ENCODE assay signal across 8 cellular contexts in genomic region chr17:44362964-44363612, GRCh38. TPM values are rescaled to one million over a fixed set of nuclear protein-coding genes. Genes with fewer than 3 reads are reported as not detected.
A peak's percentile ranks its signal among the peaks of the same experiment; 100 is the strongest.
DNase-seq lines count a peak whose midpoint lies in the region; ATAC-seq, FAIRE-seq and TF ChIP-seq lines count a peak whose summit lies in the region.

No MANE protein-coding gene starts in this region.

- H3K9me3 ChIP-seq in Karpas-422 (ENCODE audit: low read length), result no peaks in the 10 kb centered on the region
- H3K9me3 ChIP-seq in astrocyte (ENCODE audit: insufficient read depth, low read depth, low read length), result no peaks in the 10 kb centered on the region
- H3K9me3 ChIP-seq in stomach, result no peaks in the 10 kb centered on the region

- no peaks in the 10 kb centered on the region for H3K9me3 Mint-ChIP-seq in astrocyte (ENCODE audit: unreplicated experiment)

- peak overlapping the region; percentile 85 for H3K4me3 Mint-ChIP-seq in astrocyte (ENCODE audit: unreplicated experiment)

- no peak for FAIRE-seq in astrocyte (lab: Jason Lieb, UNC)

- intact Hi-C loops in stomach (cut with DNase I; ENCODE audit: low total_unique reads), result no loop called here

- H3K27ac Mint-ChIP-seq in astrocyte (ENCODE audit: unreplicated experiment), result peak overlapping the region; percentile 53

- TF ChIP-seq CTCF in GM06990 (IDR thresholded peaks at IDR 0.05; ENCODE audit: insufficient read depth, low read length, poor library complexity, severe bottlenecking) (peak; percentile 8), astrocyte (IDR thresholded peaks at IDR 0.05; ENCODE audit: insufficient read depth, low read depth, low read length) (no peak), stomach (IDR thresholded peaks at IDR 0.05) (no peak)

- no peak overlapping the region for H3K27ac ChIP-seq in Karpas-422 (ENCODE audit: low read length)
- H3K27ac ChIP-seq in astrocyte (ENCODE audit: low read depth, low read length), result peak overlapping the region; percentile 3
- H3K27ac ChIP-seq in stomach, result peak overlapping the region in 2 of 5 donors; percentile 10 to 77

- H3K27me3 ChIP-seq in GM06990 (replicated peaks; ENCODE audit: control insufficient read depth, insufficient read depth, low read length) (no peaks in the 10 kb centered on the region), Karpas-422 (ENCODE audit: low read length) (no peaks in the 10 kb centered on the region), astrocyte (ENCODE audit: insufficient read depth, low read length) (peaks cover 13% of the 10 kb centered on the region), stomach (peaks cover 0 to 57% (median 15%) of the 10 kb centered on the region in 3 donors)

- H3K27me3 Mint-ChIP-seq in astrocyte (ENCODE audit: low read depth, unreplicated experiment), result peaks cover 26% of the 10 kb centered on the region

- no peak for DNase-seq in GM06990 (ENCODE audit: extremely low read depth, insufficient read length)
- peak; percentile 48 for DNase-seq in Karpas-422
- DNase-seq in astrocyte (ENCODE audit: low read depth), result no peak
- DNase-seq in iPS-NIHi7 (ENCODE audit: extremely low spot score), result peak; percentile 55
- no peak for DNase-seq in stomach
- no peak for DNase-seq in NCI-H2107 treated with DMSO at 0.1 percent for 48 hours (lab: John Stamatoyannopoulos, UW; ENCODE audit: unreplicated experiment)

- no peaks in the 10 kb centered on the region for H3K36me3 Mint-ChIP-seq in astrocyte (ENCODE audit: low read depth, unreplicated experiment)

- H3K4me3 ChIP-seq in GM06990 (replicated peaks; ENCODE audit: low read depth, low read length) (peak overlapping the region; percentile 68), Karpas-422 (ENCODE audit: low read length) (peak overlapping the region; percentile 70), astrocyte (ENCODE audit: insufficient read depth, low read depth, low read length) (peak overlapping the region; percentile 70), stomach (peak overlapping the region; percentile 57 to 81 (median 68))

- TF ChIP-seq EP300 in stomach (IDR thresholded peaks at IDR 0.05), result no peak

- H3K4me1 Mint-ChIP-seq in astrocyte (ENCODE audit: low read depth, unreplicated experiment), result peaks cover 15% of the 10 kb centered on the region

- H3K79me2 ChIP-seq in Karpas-422 (ENCODE audit: low read length), result no peaks in the 10 kb centered on the region
- H3K79me2 ChIP-seq in astrocyte (ENCODE audit: insufficient read depth, low read length), result peaks cover 6% of the 10 kb centered on the region

- H4K20me1 ChIP-seq in Karpas-422 (ENCODE audit: insufficient read depth, low read depth, low read length), result 0 out of 2 replicates have a peak, but pooled peaks cover 3% of the 10 kb centered on the region
- peaks cover 41% of the 10 kb centered on the region for H4K20me1 ChIP-seq in astrocyte (ENCODE audit: insufficient read depth, low read length)

- H2AFZ ChIP-seq in Karpas-422 (ENCODE audit: low read length) (peak overlapping the region; percentile 94), astrocyte (ENCODE audit: low read depth, low read length) (peak overlapping the region; percentile 92)

- peaks cover 22% of the 10 kb centered on the region for H3K4me1 ChIP-seq in Karpas-422 (ENCODE audit: low read length)
- peaks cover 18% of the 10 kb centered on the region for H3K4me1 ChIP-seq in astrocyte (ENCODE audit: insufficient read depth, low read length)
- H3K4me1 ChIP-seq in stomach, result peaks cover 18 to 41% (median 31%) of the 10 kb centered on the region in 4 donors

- no peaks in the 10 kb centered on the region for H3K9me2 ChIP-seq in Karpas-422 (replicated peaks; ENCODE audit: insufficient read depth, low read length)

- peak overlapping the region; percentile 69 for H3K9ac ChIP-seq in Karpas-422 (ENCODE audit: low read length)
- H3K9ac ChIP-seq in astrocyte (ENCODE audit: low read length), result peak overlapping the region; percentile 87

- WGBS in stomach, 5 donors, result 0 to 4% (median 1%) methylated on average over 6 to 45 of the region's 45 CpGs

- no peak for TF ChIP-seq POLR2A in stomach (IDR thresholded peaks at IDR 0.05)

- H3K4me2 ChIP-seq in Karpas-422 (ENCODE audit: low read depth, low read length, poor library complexity, severe bottlenecking), result peak overlapping the region; percentile 94
- peak overlapping the region; percentile 97 for H3K4me2 ChIP-seq in astrocyte (ENCODE audit: low read length)

- H3K36me3 ChIP-seq in GM06990 (ENCODE audit: control insufficient read depth, insufficient read depth, low read length) (no peaks in the 10 kb centered on the region), Karpas-422 (ENCODE audit: insufficient read depth, low read length) (no peaks in the 10 kb centered on the region), astrocyte (ENCODE audit: insufficient read depth, low read length) (no peaks in the 10 kb centered on the region), stomach (no peaks in the 10 kb centered on the region)

- ATAC-seq in GM19397 (IDR thresholded peaks at IDR 0.05; ENCODE audit: unreplicated experiment) (no peak), GM21619 (IDR thresholded peaks at IDR 0.05; ENCODE audit: unreplicated experiment) (no peak)

RNA-seq across cellular contexts. Expression of gene FAM171A2, which starts 0.6 kb away (rescaled TPM):
- total RNA-seq in Karpas-422 (2014; rRNA removed; shearing (Covaris generic); ENCODE audit: low replicate concordance), result 0.40 and 1.2 TPM in 2 replicates
- total RNA-seq in astrocyte, result 18.2 and 22.8 TPM in 2 replicates
- total RNA-seq in stomach, result 1 to 10 TPM in 2 of 5 donors, not detected in 3; 2.0 to 5.4 TPM
- polyA plus RNA-seq in stomach, result under 1 TPM; 0.30 to 0.31 (median 0.31) TPM

RNA-seq across cellular contexts. Expression of gene GRN, which starts 18.0 kb away (rescaled TPM):
- 194 and 327 TPM in 2 replicates for total RNA-seq in Karpas-422 (2014; rRNA removed; shearing (Covaris generic); ENCODE audit: low replicate concordance)
- 327 and 338 TPM in 2 replicates for total RNA-seq in astrocyte
- total RNA-seq in stomach, result 100 to 1,000 TPM; 104 to 644 (median 239) TPM
- polyA plus RNA-seq in stomach, result 100 to 1,000 TPM in 1 of 3 donors, 10 to 100 TPM in 2; 31.8 to 189 (median 78.9) TPM

RNA-seq across cellular contexts. Expression of gene ITGA2B, which starts 26.4 kb away (rescaled TPM):
- 0.07 and 0.26 TPM in 2 replicates for total RNA-seq in Karpas-422 (2014; rRNA removed; shearing (Covaris generic); ENCODE audit: low replicate concordance)
- total RNA-seq in astrocyte (0.31 and 0.68 TPM in 2 replicates), stomach (1 to 10 TPM in 1 of 5 donors, under 1 TPM in 1, not detected in 3; under 0.01 to 2.4 TPM)
- polyA plus RNA-seq in stomach, result under 1 TPM; 0.12 to 0.53 (median 0.46) TPM

RNA-seq across cellular contexts. Expression of gene SLC25A39, which starts 38.5 kb away (rescaled TPM):
- 78.7 and 163 TPM in 2 replicates for total RNA-seq in Karpas-422 (2014; rRNA removed; shearing (Covaris generic); ENCODE audit: low replicate concordance)
- total RNA-seq in astrocyte (80.6 and 80.9 TPM in 2 replicates), stomach (100 to 1,000 TPM in 3 of 5 donors, 10 to 100 TPM in 2; 42.0 to 351 (median 133) TPM)
- polyA plus RNA-seq in stomach, result 100 to 1,000 TPM; 124 to 161 (median 135) TPM

RNA-seq across cellular contexts. Expression of gene RUNDC3A, which starts 54.7 kb away (rescaled TPM):
- 1.5 and 2.3 TPM in 2 replicates for total RNA-seq in Karpas-422 (2014; rRNA removed; shearing (Covaris generic); ENCODE audit: low replicate concordance)
- 2.0 and 3.4 TPM in 2 replicates for total RNA-seq in astrocyte
- total RNA-seq in stomach, result 10 to 100 TPM in 1 of 5 donors, 1 to 10 TPM in 2, under 1 TPM in 1, not detected in 1; 0.43 to 40.8 (median 3.5) TPM
- 1 to 10 TPM; 4.5 to 6.0 (median 4.5) TPM for polyA plus RNA-seq in stomach

Comparison
In these comparisons a context has a peak if more than half of its experiments do, and no peak if none do; other contexts are left out.
1. DNase-seq: peak in Karpas-422 (single experiment) and iPS-NIHi7 (single experiment); none in GM06990 (single experiment), astrocyte (single experiment), stomach (single experiment) and NCI-H2107 treated with DMSO at 0.1 percent for 48 hours (single experiment).
2. Peak in every context shown above with its lines, with median percentiles within 50 percentile points of each other: H3K4me3 ChIP-seq.